25 cellular contexts compared by ENCODE assay signal in the genomic region with DNA sequence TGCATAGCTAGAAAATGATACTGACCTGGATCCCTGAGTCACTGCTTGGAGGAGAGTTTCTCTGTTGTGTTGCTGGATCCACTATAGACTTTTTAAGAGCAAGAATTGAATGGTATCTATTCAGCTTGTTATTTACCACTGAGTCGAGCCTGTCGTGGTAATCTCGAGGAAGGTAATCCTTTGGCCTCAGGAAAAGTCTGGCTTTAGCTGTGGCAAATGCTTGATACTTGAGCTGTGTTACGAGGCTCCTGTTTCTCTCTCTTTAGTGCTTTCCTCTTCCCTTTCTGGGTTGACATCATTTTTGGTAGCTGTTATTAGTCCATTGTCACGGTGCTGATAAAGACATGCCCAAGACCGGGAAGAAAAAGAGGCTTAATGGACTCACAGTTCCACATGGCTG.
"Had no signal": no experiment of that assay in that cellular context is flagged by ENCODE, and none has a peak within 500 bp of the region (broad histone marks: within the 10 kb centered on the region; RNA-seq: fewer than 3 reads in every experiment).

No MANE protein-coding gene starts in this region.

- H3K4me3 ChIP-seq: heart right ventricle, hepatocyte, left lung, lower lobe of right lung, ovary, prostate gland, sigmoid colon, spleen, tibial nerve, uterus had no signal

- H3K4me1 ChIP-seq: prostate gland, sigmoid colon, tibial nerve, uterus had no signal

- H3K4me3 Mint-ChIP-seq: natural killer cell; nephron progenitor cell; stimulated activated effector memory CD8-positive, alpha-beta T cell treated with anti-CD3 and anti-CD28 coated beads, Interleukin-12 subunit alpha, Interleukin-12 subunit beta, amount 100 ng/mL, for 72 hours; stimulated activated naive CD8-positive, alpha-beta T cell treated with anti-CD3 and anti-CD28 coated beads, Interleukin-15, amount 100 ng/mL, for 72 hours; type B pancreatic cell had no signal

- H3K27me3 Mint-ChIP-seq: stimulated activated naive CD8-positive, alpha-beta T cell treated with anti-CD3 and anti-CD28 coated beads, Interleukin-15, amount 100 ng/mL, for 72 hours; type B pancreatic cell had no signal

- H3K27me3 ChIP-seq: heart right ventricle, hepatocyte, left lung, ovary, sigmoid colon, spleen, tibial nerve, uterus had no signal

- H2AFZ ChIP-seq: hepatocyte had no signal

- H3K27ac Mint-ChIP-seq: natural killer cell; nephron progenitor cell; stimulated activated effector memory CD8-positive, alpha-beta T cell treated with anti-CD3 and anti-CD28 coated beads, Interleukin-12 subunit alpha, Interleukin-12 subunit beta, amount 100 ng/mL, for 72 hours had no signal

- ATAC-seq: heart right ventricle; left cardiac atrium; left lung; lower lobe of right lung; natural killer cell; right cardiac atrium; stimulated activated effector memory CD8-positive, alpha-beta T cell treated with anti-CD3 and anti-CD28 coated beads, Interleukin-12 subunit alpha, Interleukin-12 subunit beta, amount 100 ng/mL, for 72 hours; stimulated activated naive CD8-positive, alpha-beta T cell treated with anti-CD3 and anti-CD28 coated beads, Interleukin-15, amount 100 ng/mL, for 72 hours had no signal

- H3K79me2 ChIP-seq: hepatocyte had no signal

- DNase-seq: heart right ventricle; kidney glomerular epithelial cell; left cardiac atrium; left lung; lower lobe of right lung; mammary epithelial cell; mesenchymal stem cell; natural killer cell; nephron progenitor cell; ovary; retina; right cardiac atrium; sigmoid colon; small intestine; spleen; stimulated activated CD4-positive, alpha-beta T cell treated with anti-CD3 and anti-CD28 coated beads, Interleukin-4, amount 100 ng/mL, for 24 hours; stimulated activated naive CD4-positive, alpha-beta T cell treated with Interleukin-2 at 50 U/mL for 16 hours; stimulated activated naive CD8-positive, alpha-beta T cell treated with anti-CD3 and anti-CD28 coated beads, Interleukin-15, amount 100 ng/mL, for 72 hours; substantia nigra; uterus had no signal

- H3K27ac ChIP-seq: hepatocyte, left lung, lower lobe of right lung, ovary, prostate gland, sigmoid colon, tibial nerve, uterus had no signal

- H3K36me3 Mint-ChIP-seq: natural killer cell; stimulated activated effector memory CD8-positive, alpha-beta T cell treated with anti-CD3 and anti-CD28 coated beads, Interleukin-12 subunit alpha, Interleukin-12 subunit beta, amount 100 ng/mL, for 72 hours had no signal

- H3K4me2 ChIP-seq: hepatocyte had no signal
